Comparison of ENCODE assay signal across 31 cellular contexts in genomic region chr13:74758188-74758587, GRCh38.
"Had no signal": no experiment of that assay in that cellular context is flagged by ENCODE, and none has a peak within 500 bp of the region (broad histone marks: within the 10 kb centered on the region; RNA-seq: fewer than 3 reads in every experiment).

No MANE protein-coding gene starts in this region.

- H3K4me3 Mint-ChIP-seq: activated CD4-positive, alpha-beta T cell treated with anti-CD3 and anti-CD28 coated beads for 36 hours; activated CD8-positive, alpha-beta memory T cell treated with anti-CD3 and anti-CD28 coated beads, Interleukin-2, amount 10 ng/mL, durations not matched to agents 7 days and 5 days; activated CD8-positive, alpha-beta T cell treated with anti-CD3 and anti-CD28 coated beads, Interleukin-2, amount 10 ng/mL, durations not matched to agents 7 days and 5 days; activated naive CD4-positive, alpha-beta T cell treated with anti-CD3 and anti-CD28 coated beads for 36 hours; activated naive CD8-positive, alpha-beta T cell treated with anti-CD3 and anti-CD28 coated beads for 36 hours; natural killer cell treated with Interleukin-12 subunit alpha and Interleukin-12 subunit beta and Interleukin-15 and Interleukin-18, amount 100 ng/mL, for 72 hours; stimulated activated effector memory CD8-positive, alpha-beta T cell treated with anti-CD3 and anti-CD28 coated beads, Interleukin-12 subunit alpha, Interleukin-12 subunit beta, amount 100 ng/mL, for 72 hours; T-cell had no signal

- H3K27me3 Mint-ChIP-seq: activated CD8-positive, alpha-beta memory T cell treated with anti-CD3 and anti-CD28 coated beads, Interleukin-2, amount 10 ng/mL, durations not matched to agents 7 days and 5 days; activated naive CD8-positive, alpha-beta T cell treated with anti-CD3 and anti-CD28 coated beads for 36 hours; natural killer cell treated with Interleukin-12 subunit alpha and Interleukin-12 subunit beta and Interleukin-15 and Interleukin-18, amount 100 ng/mL, for 72 hours; T-cell had no signal

- H3K27ac ChIP-seq: adrenal gland, body of pancreas, gastroesophageal sphincter, hepatocyte, left lung, lower lobe of right lung, ovary, prostate gland, skin epidermis, stomach, thyroid gland, upper lobe of left lung had no signal

- H3K4me1 Mint-ChIP-seq: activated CD8-positive, alpha-beta memory T cell treated with anti-CD3 and anti-CD28 coated beads, Interleukin-2, amount 10 ng/mL, durations not matched to agents 7 days and 5 days; activated naive CD8-positive, alpha-beta T cell treated with anti-CD3 and anti-CD28 coated beads for 36 hours; stimulated activated effector memory CD8-positive, alpha-beta T cell treated with anti-CD3 and anti-CD28 coated beads, Interleukin-12 subunit alpha, Interleukin-12 subunit beta, amount 100 ng/mL, for 72 hours; T-cell had no signal

- H3K79me2 ChIP-seq: hepatocyte had no signal

- H3K4me1 ChIP-seq: adrenal gland, body of pancreas, gastroesophageal sphincter, left lung, lower lobe of right lung, prostate gland, stomach, thyroid gland, upper lobe of left lung had no signal

- H3K36me3 ChIP-seq: adrenal gland, gastroesophageal sphincter, left lung, lower lobe of right lung, ovary, prostate gland, stomach, thyroid gland, upper lobe of left lung had no signal

- H3K27ac Mint-ChIP-seq: activated CD4-positive, alpha-beta T cell treated with anti-CD3 and anti-CD28 coated beads for 36 hours; activated CD8-positive, alpha-beta memory T cell treated with anti-CD3 and anti-CD28 coated beads, Interleukin-2, amount 10 ng/mL, durations not matched to agents 7 days and 5 days; activated CD8-positive, alpha-beta T cell treated with anti-CD3 and anti-CD28 coated beads, Interleukin-2, amount 10 ng/mL, durations not matched to agents 7 days and 5 days; activated naive CD4-positive, alpha-beta T cell treated with anti-CD3 and anti-CD28 coated beads for 36 hours; activated naive CD8-positive, alpha-beta T cell treated with anti-CD3 and anti-CD28 coated beads for 36 hours; natural killer cell treated with Interleukin-12 subunit alpha and Interleukin-12 subunit beta and Interleukin-15 and Interleukin-18, amount 100 ng/mL, for 72 hours; stimulated activated effector memory CD8-positive, alpha-beta T cell treated with anti-CD3 and anti-CD28 coated beads, Interleukin-12 subunit alpha, Interleukin-12 subunit beta, amount 100 ng/mL, for 72 hours; T-cell had no signal

- H3K36me3 Mint-ChIP-seq: activated CD8-positive, alpha-beta memory T cell treated with anti-CD3 and anti-CD28 coated beads, Interleukin-2, amount 10 ng/mL, durations not matched to agents 7 days and 5 days; activated naive CD8-positive, alpha-beta T cell treated with anti-CD3 and anti-CD28 coated beads for 36 hours; natural killer cell treated with Interleukin-12 subunit alpha and Interleukin-12 subunit beta and Interleukin-15 and Interleukin-18, amount 100 ng/mL, for 72 hours; stimulated activated effector memory CD8-positive, alpha-beta T cell treated with anti-CD3 and anti-CD28 coated beads, Interleukin-12 subunit alpha, Interleukin-12 subunit beta, amount 100 ng/mL, for 72 hours; T-cell had no signal

- H3K4me3 ChIP-seq: adrenal gland, body of pancreas, gastroesophageal sphincter, hepatocyte, left lung, lower lobe of right lung, mucosa of descending colon, ovary, prostate gland, skin epidermis, stomach, thyroid gland, upper lobe of left lung had no signal

- ATAC-seq: activated CD4-positive, alpha-beta T cell treated with anti-CD3 and anti-CD28 coated beads for 36 hours; activated CD8-positive, alpha-beta memory T cell treated with anti-CD3 and anti-CD28 coated beads, Interleukin-2, amount 10 ng/mL, durations not matched to agents 7 days and 5 days; activated CD8-positive, alpha-beta T cell treated with anti-CD3 and anti-CD28 coated beads, Interleukin-2, amount 10 ng/mL, durations not matched to agents 7 days and 5 days; body of pancreas; gastroesophageal sphincter; left lung; lower lobe of right lung; mucosa of descending colon; natural killer cell treated with Interleukin-12 subunit alpha and Interleukin-12 subunit beta and Interleukin-15 and Interleukin-18, amount 100 ng/mL, for 72 hours; sciatic nerve; stimulated activated effector memory CD8-positive, alpha-beta T cell treated with anti-CD3 and anti-CD28 coated beads, Interleukin-12 subunit alpha, Interleukin-12 subunit beta, amount 100 ng/mL, for 72 hours; T-cell had no signal

- H2AFZ ChIP-seq: hepatocyte had no signal

- H3K27me3 ChIP-seq: adrenal gland, body of pancreas, gastroesophageal sphincter, hepatocyte, left lung, ovary, stomach, thyroid gland, upper lobe of left lung had no signal

- H3K9me3 Mint-ChIP-seq: activated naive CD4-positive, alpha-beta T cell treated with anti-CD3 and anti-CD28 coated beads for 36 hours; activated naive CD8-positive, alpha-beta T cell treated with anti-CD3 and anti-CD28 coated beads for 36 hours; natural killer cell treated with Interleukin-12 subunit alpha and Interleukin-12 subunit beta and Interleukin-15 and Interleukin-18, amount 100 ng/mL, for 72 hours; stimulated activated effector memory CD8-positive, alpha-beta T cell treated with anti-CD3 and anti-CD28 coated beads, Interleukin-12 subunit alpha, Interleukin-12 subunit beta, amount 100 ng/mL, for 72 hours; T-cell had no signal

- H3K9me3 ChIP-seq: adrenal gland, body of pancreas, gastroesophageal sphincter, lower lobe of right lung, mucosa of descending colon, ovary, prostate gland, stomach, thyroid gland, upper lobe of left lung had no signal

- H3K4me2 ChIP-seq: hepatocyte had no signal

- DNase-seq: activated CD4-positive, alpha-beta T cell treated with anti-CD3 and anti-CD28 coated beads for 36 hours; activated CD4-positive, CD25-positive, alpha-beta regulatory T cell; activated CD8-positive, alpha-beta memory T cell treated with anti-CD3 and anti-CD28 coated beads, Interleukin-2, amount 10 ng/mL, durations not matched to agents 7 days and 5 days; activated CD8-positive, alpha-beta T cell treated with anti-CD3 and anti-CD28 coated beads, Interleukin-2, amount 10 ng/mL, durations not matched to agents 7 days and 5 days; activated effector memory CD4-positive, alpha-beta T cell treated with anti-CD3 and anti-CD28 coated beads, Interleukin-2, amount 50 U/mL, for 16 hours; activated naive CD4-positive, alpha-beta T cell treated with anti-CD3 and anti-CD28 coated beads for 36 hours; activated naive CD8-positive, alpha-beta T cell treated with anti-CD3 and anti-CD28 coated beads for 36 hours; activated T-cell treated with anti-CD3 and anti-CD28 coated beads for 4 hours; adrenal gland; aorta; body of pancreas; dermis blood vessel endothelial cell; effector CD8-positive, alpha-beta T cell; erythroblast; left lung; lower lobe of right lung; mucosa of descending colon; ovary; retina; stimulated activated CD4-positive, alpha-beta T cell treated with anti-CD3 and anti-CD28 coated beads, Interleukin-4, amount 100 ng/mL, for 24 hours; stomach; T-cell; thyroid gland; upper lobe of left lung had no signal
